In the genomic region with DNA sequence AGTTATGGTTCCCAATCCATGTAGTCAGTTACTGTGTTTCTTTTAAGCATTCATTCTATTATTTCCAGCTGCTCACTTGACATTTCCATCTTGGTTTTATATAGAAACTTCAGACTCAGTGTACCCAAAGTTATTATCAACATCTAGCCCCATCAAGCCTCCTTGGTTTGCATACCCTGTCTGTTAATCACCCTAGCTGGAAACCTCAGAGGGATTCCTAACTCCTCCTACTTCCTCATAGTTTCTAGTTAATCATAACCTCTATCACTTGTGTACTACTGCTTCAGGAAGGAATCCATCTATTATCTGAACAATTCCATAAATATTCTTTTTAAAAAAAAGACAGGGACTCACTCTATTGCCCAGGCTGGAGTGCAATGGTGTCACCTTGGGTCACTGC, we compare ENCODE assay signal across 1 cellular context.
TF ChIP-seq lines count a peak whose summit lies in the region.

No MANE protein-coding gene starts in this region.

TF ChIP-seq in HCT116, 20 proteins besides CTCF, POLR2A, EP300 and RAD21 (continued from another document):
- no peak for TF ChIP-seq YY1 (IDR thresholded peaks at IDR 0.05; ENCODE audit: extremely low read depth, insufficient replicate concordance, low read depth, low read length)
- TF ChIP-seq, protein P1, sequence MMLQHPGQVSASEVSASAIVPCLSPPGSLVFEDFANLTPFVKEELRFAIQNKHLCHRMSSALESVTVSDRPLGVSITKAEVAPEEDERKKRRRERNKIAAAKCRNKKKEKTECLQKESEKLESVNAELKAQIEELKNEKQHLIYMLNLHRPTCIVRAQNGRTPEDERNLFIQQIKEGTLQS (IDR thresholded peaks at IDR 0.05): no peak
- TF ChIP-seq, protein P2, sequence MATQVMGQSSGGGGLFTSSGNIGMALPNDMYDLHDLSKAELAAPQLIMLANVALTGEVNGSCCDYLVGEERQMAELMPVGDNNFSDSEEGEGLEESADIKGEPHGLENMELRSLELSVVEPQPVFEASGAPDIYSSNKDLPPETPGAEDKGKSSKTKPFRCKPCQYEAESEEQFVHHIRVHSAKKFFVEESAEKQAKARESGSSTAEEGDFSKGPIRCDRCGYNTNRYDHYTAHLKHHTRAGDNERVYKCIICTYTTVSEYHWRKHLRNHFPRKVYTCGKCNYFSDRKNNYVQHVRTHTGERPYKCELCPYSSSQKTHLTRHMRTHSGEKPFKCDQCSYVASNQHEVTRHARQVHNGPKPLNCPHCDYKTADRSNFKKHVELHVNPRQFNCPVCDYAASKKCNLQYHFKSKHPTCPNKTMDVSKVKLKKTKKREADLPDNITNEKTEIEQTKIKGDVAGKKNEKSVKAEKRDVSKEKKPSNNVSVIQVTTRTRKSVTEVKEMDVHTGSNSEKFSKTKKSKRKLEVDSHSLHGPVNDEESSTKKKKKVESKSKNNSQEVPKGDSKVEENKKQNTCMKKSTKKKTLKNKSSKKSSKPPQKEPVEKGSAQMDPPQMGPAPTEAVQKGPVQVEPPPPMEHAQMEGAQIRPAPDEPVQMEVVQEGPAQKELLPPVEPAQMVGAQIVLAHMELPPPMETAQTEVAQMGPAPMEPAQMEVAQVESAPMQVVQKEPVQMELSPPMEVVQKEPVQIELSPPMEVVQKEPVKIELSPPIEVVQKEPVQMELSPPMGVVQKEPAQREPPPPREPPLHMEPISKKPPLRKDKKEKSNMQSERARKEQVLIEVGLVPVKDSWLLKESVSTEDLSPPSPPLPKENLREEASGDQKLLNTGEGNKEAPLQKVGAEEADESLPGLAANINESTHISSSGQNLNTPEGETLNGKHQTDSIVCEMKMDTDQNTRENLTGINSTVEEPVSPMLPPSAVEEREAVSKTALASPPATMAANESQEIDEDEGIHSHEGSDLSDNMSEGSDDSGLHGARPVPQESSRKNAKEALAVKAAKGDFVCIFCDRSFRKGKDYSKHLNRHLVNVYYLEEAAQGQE (IDR thresholded peaks at IDR 0.05; ENCODE audit: low read depth): no peak
- TF ChIP-seq SP1 (IDR thresholded peaks at IDR 0.05; ENCODE audit: low read depth): no peak
- no peak for TF ChIP-seq ELF1 (IDR thresholded peaks at IDR 0.05; ENCODE audit: borderline replicate concordance, low read depth)
